In the genomic region with DNA sequence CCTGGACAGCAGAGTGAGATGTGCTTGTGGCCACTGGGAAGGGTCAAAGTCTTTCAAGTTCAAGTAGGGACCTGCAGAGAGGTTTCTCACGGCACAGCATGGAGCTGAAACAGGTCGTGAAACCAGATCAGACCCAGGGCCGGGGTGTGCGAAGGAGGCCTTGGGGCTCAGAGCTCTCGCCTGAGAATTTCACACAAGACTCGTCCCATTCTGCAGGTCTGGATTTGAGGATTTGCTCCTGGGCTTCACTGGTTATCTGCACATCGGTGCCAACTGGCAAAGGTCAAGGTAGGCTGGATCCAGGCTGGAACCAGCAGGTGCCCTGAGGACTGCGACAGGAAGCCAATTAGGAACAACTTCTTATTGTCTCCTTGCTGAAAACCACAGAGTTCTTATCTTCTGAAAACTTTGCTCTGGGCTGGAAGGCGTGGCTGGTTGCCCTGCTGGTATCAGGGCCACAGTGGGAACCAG, we compare ENCODE assay signal across 1 cellular context.
A peak's percentile ranks its signal among the peaks of the same experiment; 100 is the strongest.
TF ChIP-seq lines count a peak whose summit lies in the region.

No MANE protein-coding gene starts in this region.

TF ChIP-seq in K562, 482 proteins besides CTCF, POLR2A, EP300 and RAD21 (continued from another document):
- TF ChIP-seq, protein P1, sequence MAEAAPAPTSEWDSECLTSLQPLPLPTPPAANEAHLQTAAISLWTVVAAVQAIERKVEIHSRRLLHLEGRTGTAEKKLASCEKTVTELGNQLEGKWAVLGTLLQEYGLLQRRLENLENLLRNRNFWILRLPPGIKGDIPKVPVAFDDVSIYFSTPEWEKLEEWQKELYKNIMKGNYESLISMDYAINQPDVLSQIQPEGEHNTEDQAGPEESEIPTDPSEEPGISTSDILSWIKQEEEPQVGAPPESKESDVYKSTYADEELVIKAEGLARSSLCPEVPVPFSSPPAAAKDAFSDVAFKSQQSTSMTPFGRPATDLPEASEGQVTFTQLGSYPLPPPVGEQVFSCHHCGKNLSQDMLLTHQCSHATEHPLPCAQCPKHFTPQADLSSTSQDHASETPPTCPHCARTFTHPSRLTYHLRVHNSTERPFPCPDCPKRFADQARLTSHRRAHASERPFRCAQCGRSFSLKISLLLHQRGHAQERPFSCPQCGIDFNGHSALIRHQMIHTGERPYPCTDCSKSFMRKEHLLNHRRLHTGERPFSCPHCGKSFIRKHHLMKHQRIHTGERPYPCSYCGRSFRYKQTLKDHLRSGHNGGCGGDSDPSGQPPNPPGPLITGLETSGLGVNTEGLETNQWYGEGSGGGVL (CRISPR knock-in tag; IDR thresholded peaks at IDR 0.05), result no peak
- TF ChIP-seq ZNF165 (CRISPR knock-in tag; IDR thresholded peaks at IDR 0.05; ENCODE audit: borderline replicate concordance) (no peak), SOX6 (IDR thresholded peaks at IDR 0.05) (peak; percentile 81), ZNF436 (CRISPR knock-in tag; IDR thresholded peaks at IDR 0.05) (no peak), ELF4 (CRISPR knock-in tag; IDR thresholded peaks at IDR 0.05) (no peak), NFYB (IDR thresholded peaks at IDR 0.05; ENCODE audit: extremely low read depth, insufficient read length) (no peak), EHMT2 (IDR thresholded peaks at IDR 0.05) (no peak), NFE2L1 (tag; IDR thresholded peaks at IDR 0.05; ENCODE audit: borderline replicate concordance, low read depth) (no peak)
